ENCODE assay signal across 14 cellular contexts in genomic region chr22:31954535-31955326, GRCh38. TPM values are rescaled to one million over a fixed set of nuclear protein-coding genes. Genes with fewer than 3 reads are reported as not detected.
DNase-seq lines count a peak whose midpoint lies in the region; ATAC-seq and TF ChIP-seq lines count a peak whose summit lies in the region.
"Had no signal": no experiment of that assay in that cellular context is flagged by ENCODE, and none has a peak within 500 bp of the region (broad histone marks: within the 10 kb centered on the region; RNA-seq: fewer than 3 reads in every experiment).

No MANE protein-coding gene starts in this region.

- POLR2A ChIA-PET in CD4-positive, alpha-beta T cell (lab: Charles Lee): interaction anchor here (0.5 to 5.7 kb wide), 4 partner anchors 10 to 293 kb away, joined by 3 to 48 read pairs (median 6); partner anchors contain the start of genes PISD and YWHAH

- H3K36me3 ChIP-seq in gastroesophageal sphincter (peaks cover 0 to 46% of the 10 kb centered on the region in 2 donors), parathyroid adenoma (ENCODE audit: control insufficient read depth, insufficient read depth, low read length) (no peaks in the 10 kb centered on the region)

- H3K27ac Mint-ChIP-seq in CD4-positive, alpha-beta T cell: peak overlapping the region; percentile 86
- peak overlapping the region; percentile 47 for H3K27ac Mint-ChIP-seq in activated naive CD8-positive, alpha-beta T cell
- H3K27ac Mint-ChIP-seq: stimulated activated memory B cell treated with anti-CD40 and anti-IgM and Interleukin-4, amounts not matched to agents 10 μg/mL and 1 μg/mL and 100 μg/mL, for 72 hours had no signal

- H2AFZ ChIP-seq in parathyroid adenoma: no peak overlapping the region

- TF ChIP-seq EP300 in gastroesophageal sphincter (IDR thresholded peaks at IDR 0.05): no peak

- H3K4me2 ChIP-seq in parathyroid adenoma (ENCODE audit: low read length): no peak overlapping the region

- intact Hi-C loops in CD4-positive, alpha-beta T cell (cut with DNase I, micrococcal nuclease): no loop called here

- no peak for DNase-seq in CD4-positive, alpha-beta T cell
- DNase-seq in NCI-H1105 (lab: John Stamatoyannopoulos, UW) (no peak), NCI-H82 treated with DMSO at 0.1 percent for 48 hours (lab: John Stamatoyannopoulos, UW; ENCODE audit: unreplicated experiment) (no peak)
- no peak for DNase-seq in activated naive CD4-positive, alpha-beta T cell (lab: John Stamatoyannopoulos, UW)
- DNase-seq: activated CD4-positive, alpha-beta T cell treated with anti-CD3 and anti-CD28 coated beads for 48 hours; mucosa of descending colon; stimulated activated CD4-positive, alpha-beta T cell treated with anti-CD3 and anti-CD28 coated beads, Interleukin-12 subunit alpha, Interleukin-12 subunit beta, amount 100 ng/mL, for 4 hours had no signal

- H3K4me1 Mint-ChIP-seq in CD4-positive, alpha-beta T cell (ENCODE audit: low read depth): peaks cover 83% of the 10 kb centered on the region
- H3K4me1 Mint-ChIP-seq in activated naive CD8-positive, alpha-beta T cell (ENCODE audit: low read depth): peaks cover 68% of the 10 kb centered on the region

- H3K4me1 ChIP-seq in gastroesophageal sphincter: peaks cover 11 to 60% (median 45%) of the 10 kb centered on the region in 3 donors
- no peaks in the 10 kb centered on the region for H3K4me1 ChIP-seq in parathyroid adenoma

- no peak overlapping the region for H3K27ac ChIP-seq in CD4-positive, alpha-beta T cell (ENCODE audit: low read depth, low read length)
- H3K27ac ChIP-seq in gastroesophageal sphincter (peak overlapping the region; percentile 40 to 82 (median 62)), parathyroid adenoma (peak overlapping the region; percentile 6)

- H3K9ac ChIP-seq in parathyroid adenoma: no peak overlapping the region

- 77 to 81% methylated on average over 3 to 6 of the region's 6 CpGs for WGBS in gastroesophageal sphincter (ENCODE audit: low coverage in 1 of 2), 2 donors

- no peaks in the 10 kb centered on the region for H3K9me3 ChIP-seq in CD4-positive, alpha-beta T cell (ENCODE audit: control insufficient read depth, low read length)
- H3K9me3 ChIP-seq in gastroesophageal sphincter (no peaks in the 10 kb centered on the region), parathyroid adenoma (ENCODE audit: control insufficient read depth, low read length) (no peaks in the 10 kb centered on the region)
- H3K9me3 ChIP-seq: mucosa of descending colon had no signal

- H3K4me3 ChIP-seq in gastroesophageal sphincter (no peak overlapping the region), parathyroid adenoma (ENCODE audit: low read depth, low read length) (no peak overlapping the region)
- H3K4me3 ChIP-seq: GM12878, K562, mucosa of descending colon had no signal

- TF ChIP-seq CTCF in CD4-positive, alpha-beta T cell (IDR thresholded peaks at IDR 0.05): no peak
- no peak for TF ChIP-seq CTCF in gastroesophageal sphincter (IDR thresholded peaks at IDR 0.05)
- TF ChIP-seq CTCF in parathyroid adenoma (IDR thresholded peaks at IDR 0.05): no peak

- H3K27me3 ChIP-seq in CD4-positive, alpha-beta T cell (ENCODE audit: control insufficient read depth, insufficient read depth, low read length): no peaks in the 10 kb centered on the region
- H3K27me3 ChIP-seq in gastroesophageal sphincter: no peaks in the 10 kb centered on the region
- no peaks in the 10 kb centered on the region for H3K27me3 ChIP-seq in parathyroid adenoma (ENCODE audit: control insufficient read depth, insufficient read depth, low read length)

- TF ChIP-seq POLR2A in gastroesophageal sphincter (IDR thresholded peaks at IDR 0.05): no peak

- H3K9me3 Mint-ChIP-seq in CD4-positive, alpha-beta T cell: no peaks in the 10 kb centered on the region
- no peaks in the 10 kb centered on the region for H3K9me3 Mint-ChIP-seq in activated naive CD8-positive, alpha-beta T cell (ENCODE audit: low read depth)
- H3K9me3 Mint-ChIP-seq: stimulated activated memory B cell treated with anti-CD40 and anti-IgM and Interleukin-4, amounts not matched to agents 10 μg/mL and 1 μg/mL and 100 μg/mL, for 72 hours had no signal

- CTCF ChIA-PET in CD4-positive, alpha-beta T cell (lab: Charles Lee): interaction anchor here (0.7 to 1.3 kb wide), 2 partner anchors 16 to 217 kb away, joined by 3 to 6 read pairs; no protein-coding TSS in a partner anchor

- H3K4me3 Mint-ChIP-seq in CD4-positive, alpha-beta T cell: peak overlapping the region; percentile 31
- H3K4me3 Mint-ChIP-seq in activated naive CD8-positive, alpha-beta T cell: no peak overlapping the region
- H3K4me3 Mint-ChIP-seq: stimulated activated memory B cell treated with anti-CD40 and anti-IgM and Interleukin-4, amounts not matched to agents 10 μg/mL and 1 μg/mL and 100 μg/mL, for 72 hours had no signal

- peak; percentile 60 for ATAC-seq in CD4-positive, alpha-beta T cell (ENCODE audit: poor library complexity)
- ATAC-seq in gastroesophageal sphincter: peak; percentile 58
- no peak for ATAC-seq in HG02885 (IDR thresholded peaks at IDR 0.05; ENCODE audit: poor library complexity, unreplicated experiment)
- ATAC-seq: GM12878; K562; mucosa of descending colon; stimulated activated memory B cell treated with anti-CD40 and anti-IgM and Interleukin-4, amounts not matched to agents 10 μg/mL and 1 μg/mL and 100 μg/mL, for 72 hours had no signal

- peaks cover 8% of the 10 kb centered on the region for H3K79me2 ChIP-seq in parathyroid adenoma

- no peaks in the 10 kb centered on the region for H3K27me3 Mint-ChIP-seq in CD4-positive, alpha-beta T cell
- no peaks in the 10 kb centered on the region for H3K27me3 Mint-ChIP-seq in activated naive CD8-positive, alpha-beta T cell
- H3K27me3 Mint-ChIP-seq: stimulated activated memory B cell treated with anti-CD40 and anti-IgM and Interleukin-4, amounts not matched to agents 10 μg/mL and 1 μg/mL and 100 μg/mL, for 72 hours had no signal

- H3K36me3 Mint-ChIP-seq in CD4-positive, alpha-beta T cell (ENCODE audit: low read depth): peaks cover 18% of the 10 kb centered on the region
- H3K36me3 Mint-ChIP-seq in activated naive CD8-positive, alpha-beta T cell: peaks cover 12% of the 10 kb centered on the region

RNA-seq across cellular contexts. Expression of gene YWHAH, which starts 10.4 kb away (rescaled TPM):
- 10 to 100 TPM; 24.4 to 26.1 TPM for total RNA-seq in CD4-positive, alpha-beta T cell
- 100 to 1,000 TPM; 127 to 263 (median 169) TPM for total RNA-seq in gastroesophageal sphincter

Comparison
In these comparisons a context has a peak if more than half of its experiments do, and no peak if none do; other contexts are left out.
1. RNA of gene YWHAH, which starts 10.4 kb away (total RNA-seq): 127 to 263 TPM in gastroesophageal sphincter; 24.4 to 26.1 TPM in CD4-positive, alpha-beta T cell; every median in the first group is over 4 times any median in the second.